Comparison of ENCODE assay signal across 8 cellular contexts in the genomic region with DNA sequence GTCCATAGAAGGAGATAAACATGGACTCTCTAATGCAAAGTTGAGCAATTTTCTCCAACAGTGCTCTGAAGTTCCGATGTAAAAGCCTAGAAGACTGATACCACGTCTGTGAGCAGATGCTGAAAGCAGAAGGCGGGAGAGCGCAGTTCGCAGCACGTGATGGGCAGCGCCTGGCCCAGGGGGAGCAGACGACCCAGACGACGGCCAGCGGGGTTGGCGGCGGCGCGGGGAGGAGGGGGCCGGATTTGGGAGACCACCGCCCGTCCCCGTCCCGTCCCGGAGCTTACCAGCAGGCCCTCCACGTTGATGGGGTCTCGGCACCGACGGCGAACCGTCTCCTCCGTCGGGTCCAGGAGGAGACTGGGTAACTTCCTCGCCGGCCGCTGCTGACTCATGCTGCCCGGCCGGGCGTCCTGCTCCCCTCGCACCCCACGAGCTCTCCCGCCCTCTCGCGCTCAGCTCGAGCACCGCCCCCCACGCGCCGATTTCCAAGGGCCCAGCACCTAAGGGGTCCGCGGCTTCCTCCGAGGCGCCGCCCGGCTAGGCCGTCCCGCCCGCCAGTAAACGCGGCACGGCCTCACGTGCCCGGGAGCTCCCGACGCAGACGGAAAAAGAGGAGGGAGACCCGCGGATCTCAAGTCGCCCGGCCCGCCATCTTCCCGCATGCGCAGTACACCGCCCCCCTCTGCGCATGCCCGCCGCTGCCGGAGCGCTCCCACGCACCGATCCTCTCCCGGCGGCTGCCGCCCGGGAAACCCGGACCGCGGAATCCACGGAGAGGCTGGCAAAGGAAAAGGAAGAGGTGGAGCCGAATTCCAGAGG.
A peak's percentile ranks its signal among the peaks of the same experiment; 100 is the strongest.
DNase-seq lines count a peak whose midpoint lies in the region; ATAC-seq and TF ChIP-seq lines count a peak whose summit lies in the region.

A gene with protein sequence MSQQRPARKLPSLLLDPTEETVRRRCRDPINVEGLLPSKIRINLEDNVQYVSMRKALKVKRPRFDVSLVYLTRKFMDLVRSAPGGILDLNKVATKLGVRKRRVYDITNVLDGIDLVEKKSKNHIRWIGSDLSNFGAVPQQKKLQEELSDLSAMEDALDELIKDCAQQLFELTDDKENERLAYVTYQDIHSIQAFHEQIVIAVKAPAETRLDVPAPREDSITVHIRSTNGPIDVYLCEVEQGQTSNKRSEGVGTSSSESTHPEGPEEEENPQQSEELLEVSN (minus strand): TSS at position 677 of the 822 bp plus-strand sequence. CDS start 282 bp downstream, at position 395.

- ATAC-seq in HG03457 (IDR thresholded peaks at IDR 0.05; ENCODE audit: unreplicated experiment) = peak; percentile 46

- no peak for TF ChIP-seq CTCF in choroid plexus epithelial cell (conservative IDR thresholded peaks at IDR 0.05; ENCODE audit: low read depth, low read length)

- TF ChIP-seq POLR2A in GM19193 (IDR thresholded peaks at IDR 0.05; ENCODE audit: extremely low read depth, insufficient read depth, insufficient read length) = peak; percentile 68

- peak; percentile 98 for DNase-seq in AG20443 (ENCODE audit: low spot score)
- peak; percentile 86 to 95 for DNase-seq in NCI-H526 (lab: John Stamatoyannopoulos, UW)
- peak; percentile 80 to 81 for DNase-seq in activated CD4-positive, alpha-beta T cell treated with anti-CD3 and anti-CD28 coated beads for 4 hours
- DNase-seq in choroid plexus epithelial cell (ENCODE audit: low read depth) = peak; percentile 93
- DNase-seq in kidney tubule cell (ENCODE audit: low spot score) = peak; percentile 95
- peak; percentile 69 to 81 for DNase-seq in stimulated activated CD4-positive, alpha-beta T cell treated with anti-CD3 and anti-CD28 coated beads, Interleukin-1b, Interleukin-23, amount 100 ng/mL, for 1 hour (ENCODE audit: low read depth in 2 of 2)

- peak within 1 kb of the TSS; percentile 76 for H3K4me3 ChIP-seq in choroid plexus epithelial cell (ENCODE audit: low read depth, low read length)

Comparison
In these comparisons a context has a peak if more than half of its experiments do, and no peak if none do; other contexts are left out.
1. Peak in every context shown above with its lines: DNase-seq, ATAC-seq and H3K4me3 ChIP-seq.